8 cellular contexts compared by ENCODE assay signal in the genomic region with DNA sequence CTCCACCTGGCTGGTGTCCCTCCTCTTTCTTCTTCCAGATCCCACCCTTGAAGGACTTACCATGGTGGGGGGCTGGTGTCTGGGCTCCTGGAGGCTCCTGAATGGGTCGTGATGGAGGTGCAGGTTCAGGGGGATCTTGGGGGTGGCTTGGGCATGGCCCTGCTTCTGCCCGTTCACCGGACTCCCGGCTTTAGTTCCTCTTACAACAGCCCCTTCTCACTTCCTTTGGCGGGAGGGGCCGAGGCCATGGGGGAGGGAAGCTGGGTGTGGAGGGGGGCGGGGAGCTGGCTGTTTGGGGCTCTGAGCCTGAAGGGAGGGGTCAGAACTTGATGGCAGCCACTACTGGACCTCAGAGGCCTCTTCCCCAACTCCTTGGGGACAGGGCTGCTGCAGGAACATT. TPM values are rescaled to one million over a fixed set of nuclear protein-coding genes. Genes with fewer than 3 reads are reported as not detected.
A peak's percentile ranks its signal among the peaks of the same experiment; 100 is the strongest.
DNase-seq lines count a peak whose midpoint lies in the region; ATAC-seq and TF ChIP-seq lines count a peak whose summit lies in the region.

A gene (minus strand): TSS at position 196 of the 400 bp plus-strand sequence. CDS start 133 bp downstream, at position 63.

- TF ChIP-seq POLR2A in sigmoid colon (IDR thresholded peaks at IDR 0.05) = no peak
- TF ChIP-seq POLR2A in prostate gland (IDR thresholded peaks at IDR 0.05) = no peak

- no peak for TF ChIP-seq CTCF in GM12864 (IDR thresholded peaks at IDR 0.05; ENCODE audit: low read depth, low read length, missing control alignments)
- no peak for TF ChIP-seq CTCF in sigmoid colon (IDR thresholded peaks at IDR 0.05)
- no peak for TF ChIP-seq CTCF in prostate gland (IDR thresholded peaks at IDR 0.05)

- no peak for DNase-seq in GM12864 (ENCODE audit: low read depth)
- peak; percentile 61 for DNase-seq in RPMI8226
- DNase-seq in globus pallidus (ENCODE audit: low spot score) = peak; percentile 45
- DNase-seq in sigmoid colon = peak; percentile 78
- DNase-seq in prostate gland (ENCODE audit: low spot score) = no peak
- DNase-seq in NCI-H2227 (lab: John Stamatoyannopoulos, UW; ENCODE audit: unreplicated experiment) = no peak
- no peak for DNase-seq in NCI-H2196 treated with DMSO at 0.1 percent for 48 hours (lab: John Stamatoyannopoulos, UW; ENCODE audit: unreplicated experiment)

- WGBS in sigmoid colon, 2 donors = 7 to 8% methylated on average over 7 of the region's 7 CpGs
- 20% methylated on average over 7 of the region's 7 CpGs for WGBS in prostate gland

- H3K4me3 ChIP-seq in GM12864 (ENCODE audit: low read depth, low read length) (peak within 1 kb of the TSS; percentile 59), sigmoid colon (peak within 1 kb of the TSS; percentile 7 to 42 (median 24)), prostate gland (peak within 1 kb of the TSS in 1 of 2 donors; percentile 11)

- H3K27ac ChIP-seq in sigmoid colon = peak within 1 kb of the TSS in 3 of 4 donors; percentile 14 to 59 (median 25)
- no peak within 1 kb of the TSS for H3K27ac ChIP-seq in prostate gland

- ATAC-seq in GM18873 (IDR thresholded peaks at IDR 0.05; ENCODE audit: low FRiP score, unreplicated experiment) = no peak

- H3K36me3 ChIP-seq in sigmoid colon = no peaks in the 10 kb centered on the region
- no peaks in the 10 kb centered on the region for H3K36me3 ChIP-seq in prostate gland

- H3K27me3 ChIP-seq in sigmoid colon (peaks cover 4 to 18% (median 17%) of the 10 kb centered on the region in 3 donors), prostate gland (replicated peaks; ENCODE audit: insufficient read depth) (no peaks in the 10 kb centered on the region)

- intact Hi-C loops in sigmoid colon (cut with DNase I) (loop anchor here (5.0 kb wide), 1 partner anchor 220 kb away; no protein-coding TSS in a partner anchor), prostate gland (cut with DNase I) (loop anchor here (10.0 kb wide), 1 partner anchor 162 kb away; a partner anchor contains a TSS)

- H3K9me3 ChIP-seq in sigmoid colon (no peaks in the 10 kb centered on the region), prostate gland (no peaks in the 10 kb centered on the region)

- peaks cover 0 to 9% (median 3%) of the 10 kb centered on the region in 4 donors for H3K4me1 ChIP-seq in sigmoid colon
- no peaks in the 10 kb centered on the region for H3K4me1 ChIP-seq in prostate gland (replicated peaks)

- TF ChIP-seq EP300 in sigmoid colon (IDR thresholded peaks at IDR 0.05) = no peak

RNA-seq across cellular contexts. Expression of the gene that starts here (rescaled TPM):
- total RNA-seq in sigmoid colon (10 to 100 TPM in 3 of 4 donors, 1 to 10 TPM in 1; 7.4 to 13.2 (median 11.6) TPM), prostate gland (1 to 10 TPM; 6.1 to 9.4 TPM)
- 10 to 100 TPM in 1 of 3 donors, 1 to 10 TPM in 2; 6.6 to 19.4 (median 6.9) TPM for polyA plus RNA-seq in sigmoid colon

Comparison
In these comparisons a context has a peak if more than half of its experiments do, and no peak if none do; other contexts are left out.
1. DNase-seq: peak in RPMI8226 (single experiment), globus pallidus (single experiment) and sigmoid colon (single experiment); none in GM12864 (single experiment), prostate gland (single experiment), NCI-H2227 (single experiment) and NCI-H2196 treated with DMSO at 0.1 percent for 48 hours (single experiment).
2. H3K27ac ChIP-seq: peak in sigmoid colon (3 of 4); none in prostate gland (0 of 2).